In genomic region chr17:67359960-67360817, GRCh38 we compare ENCODE assay signal across 8 cellular contexts. TPM values are rescaled to one million over a fixed set of nuclear protein-coding genes. Genes with fewer than 3 reads are reported as not detected.
A peak's percentile ranks its signal among the peaks of the same experiment; 100 is the strongest.
DNase-seq lines count a peak whose midpoint lies in the region; ATAC-seq and TF ChIP-seq lines count a peak whose summit lies in the region.

No MANE protein-coding gene starts in this region.

- no peak overlapping the region for H3K4me3 Mint-ChIP-seq in mesothelial cell of epicardium

- no peak overlapping the region for H3K4me3 ChIP-seq in astrocyte of the cerebellum (ENCODE audit: low read depth, low read length)

- H3K27me3 Mint-ChIP-seq in mesothelial cell of epicardium (ENCODE audit: low read depth), result no peaks in the 10 kb centered on the region

- in situ Hi-C loops in astrocyte of the cerebellum (cut with HindIII; ENCODE audit: low sequenced_read_pairs), result no loop called here

- peaks cover 17% of the 10 kb centered on the region for H3K36me3 Mint-ChIP-seq in mesothelial cell of epicardium

- H3K4me1 Mint-ChIP-seq in mesothelial cell of epicardium, result peaks cover 19% of the 10 kb centered on the region

- DNase-seq in NCI-H748 (lab: John Stamatoyannopoulos, UW; ENCODE audit: unreplicated experiment), result peak; percentile 11
- no peak for DNase-seq in NCI-H748 treated with DMSO at 0.1 percent for 48 hours (lab: John Stamatoyannopoulos, UW)
- peak; percentile 65 for DNase-seq in OCI-M1 (lab: John Stamatoyannopoulos, UW)
- DNase-seq in astrocyte of the cerebellum (ENCODE audit: low read depth), result no peak
- DNase-seq in mesothelial cell of epicardium (ENCODE audit: low spot score in 2 of 2, unreplicated experiment in 2 of 2), result no peak
- no peak for DNase-seq in C1 segment of cervical spinal cord (lab: John Stamatoyannopoulos, UW)

- ATAC-seq in HG03342 (IDR thresholded peaks at IDR 0.05; ENCODE audit: unreplicated experiment) (no peak), GM19328 (IDR thresholded peaks at IDR 0.05; ENCODE audit: unreplicated experiment) (no peak)

- TF ChIP-seq CTCF in astrocyte of the cerebellum (IDR thresholded peaks at IDR 0.05; ENCODE audit: low read depth, low read length, missing control alignments) (peak; percentile 62), mesothelial cell of epicardium (IDR thresholded peaks at IDR 0.05; ENCODE audit: unreplicated experiment) (no peak)

- H3K9me3 Mint-ChIP-seq in mesothelial cell of epicardium, result no peaks in the 10 kb centered on the region

- H3K27ac Mint-ChIP-seq in mesothelial cell of epicardium, result peak overlapping the region; percentile 3

RNA-seq across cellular contexts. Expression of gene PSMD12, which starts 6.2 kb away (rescaled TPM):
- 41.7 to 45.3 TPM (median 44.4 TPM) in 3 replicates for total RNA-seq in mesothelial cell of epicardium

RNA-seq across cellular contexts. Expression of gene PITPNC1, which starts 16.9 kb away (rescaled TPM):
- 18.3 to 19.9 TPM (median 19.5 TPM) in 3 replicates for total RNA-seq in mesothelial cell of epicardium

Comparison
In these comparisons a context has a peak if more than half of its experiments do, and no peak if none do; other contexts are left out.
1. DNase-seq: peak in NCI-H748 (single experiment) and OCI-M1 (single experiment); none in NCI-H748 treated with DMSO at 0.1 percent for 48 hours (single experiment), astrocyte of the cerebellum (single experiment), mesothelial cell of epicardium (0 of 2) and C1 segment of cervical spinal cord (0 of 14).